20 cellular contexts compared by ENCODE assay signal in genomic region chr1:101006553-101006952, GRCh38. TPM values are rescaled to one million over a fixed set of nuclear protein-coding genes. Genes with fewer than 3 reads are reported as not detected.
DNase-seq lines count a peak whose midpoint lies in the region; ATAC-seq, FAIRE-seq and TF ChIP-seq lines count a peak whose summit lies in the region.
"Had no signal": no experiment of that assay in that cellular context is flagged by ENCODE, and none has a peak within 500 bp of the region (broad histone marks: within the 10 kb centered on the region; RNA-seq: fewer than 3 reads in every experiment).

No MANE protein-coding gene starts in this region.

- TF ChIP-seq EP300 in HepG2 (IDR thresholded peaks at IDR 0.05; ENCODE audit: low read depth in 2 of 2, low read length in 2 of 2) (no peak), HepG2 (CRISPR knock-in tag; IDR thresholded peaks at IDR 0.05; ENCODE audit: borderline replicate concordance) (no peak)

- no peak overlapping the region for H3K27ac Mint-ChIP-seq in WTC11

- intact Hi-C loops in HepG2 (cut with micrococcal nuclease; ENCODE audit: unreplicated experiment) (loop anchor here (10.0 kb wide), 1 partner anchor 128 kb away; no protein-coding TSS in a partner anchor), right lobe of liver (cut with DNase I) (no loop called here)

- WGBS in HepG2 (ENCODE audit: low lambda C conversion rate), result 93% methylated on average over 2 of the region's 2 CpGs
- WGBS in right lobe of liver (ENCODE audit: insufficient coverage, low coverage, low lambda C conversion rate, missing lambda C conversion rate), result 52% methylated on average over 2 of the region's 2 CpGs

- H3K4me1 Mint-ChIP-seq in WTC11, result peaks cover 36% of the 10 kb centered on the region

- FAIRE-seq in HepG2 (lab: Jason Lieb, UNC), result no peak
- FAIRE-seq: islet of Langerhans had no signal

- no peak overlapping the region for H3K4me3 ChIP-seq in HepG2 (replicated peaks in 1 of 3; ENCODE audit: insufficient read depth in 1 of 3, low read depth in 2 of 3, low read length in 3 of 3)
- no peak overlapping the region for H3K4me3 ChIP-seq in right lobe of liver
- H3K4me3 ChIP-seq: ascending aorta, esophagus squamous epithelium, hepatocyte, lung, thyroid gland had no signal

- H3K27me3 Mint-ChIP-seq in WTC11 (ENCODE audit: low read depth), result no peaks in the 10 kb centered on the region
- H3K27me3 Mint-ChIP-seq: central memory CD8-positive, alpha-beta T cell had no signal

- DNase-seq in HepG2 (ENCODE audit: low spot score), result peak; percentile 32
- no peak for DNase-seq in right lobe of liver
- DNase-seq in WTC11 (ENCODE audit: low spot score), result no peak
- peak; percentile 63 for DNase-seq in fibroblast of peridontal ligament (ENCODE audit: extremely low read depth)
- no peak for DNase-seq in HuH-7 (ENCODE audit: low spot score)
- DNase-seq in NCI-H2196 treated with DMSO at 0.1 percent for 48 hours (lab: John Stamatoyannopoulos, UW; ENCODE audit: unreplicated experiment), result no peak
- DNase-seq: activated CD4-positive, alpha-beta T cell treated with anti-CD3 and anti-CD28 coated beads, Interleukin-2, amount 50 U/mL, for 4 hours; effector memory CD4-positive, alpha-beta T cell; esophagus squamous epithelium; NCI-H1092 treated with DMSO at 0.1 percent for 48 hours; NCI-H2107; NCI-H524; thyroid gland had no signal

- TF ChIP-seq POLR2A in HepG2 (IDR thresholded peaks at IDR 0.05; ENCODE audit: insufficient read depth in 1 of 2, low read depth in 2 of 2, low read length in 2 of 2) (no peak), right lobe of liver (IDR thresholded peaks at IDR 0.05) (no peak)

- peaks cover 6% of the 10 kb centered on the region; the same call in 1 of the 2 replicates for H4K20me1 ChIP-seq in HepG2 (ENCODE audit: insufficient read depth, low read length)

- no peak for TF ChIP-seq CTCF in HepG2 (CRISPR knock-in tag; IDR thresholded peaks at IDR 0.05)
- TF ChIP-seq CTCF in right lobe of liver (IDR thresholded peaks at IDR 0.05), result no peak
- no peak for TF ChIP-seq CTCF in WTC11 (IDR thresholded peaks at IDR 0.05)

- H3K27ac ChIP-seq in HepG2 (ENCODE audit: extremely low read length, insufficient read depth, low read length) (no peak overlapping the region), right lobe of liver (no peak overlapping the region)
- H3K27ac ChIP-seq: ascending aorta, esophagus squamous epithelium, hepatocyte, KMS-11, thyroid gland had no signal

- in situ Hi-C loops in HepG2 (cut with HindIII; ENCODE audit: extremely low pct_ligation_motif_present, low pct_unique_long_range_greater_than_20kb), result no loop called here

- H3K4me3 Mint-ChIP-seq in WTC11, result no peak overlapping the region
- H3K4me3 Mint-ChIP-seq: central memory CD8-positive, alpha-beta T cell had no signal

- H3K9me3 ChIP-seq in HepG2 (ENCODE audit: low read length), result no peaks in the 10 kb centered on the region
- H3K9me3 ChIP-seq in right lobe of liver, result no peaks in the 10 kb centered on the region
- H3K9me3 ChIP-seq: ascending aorta, esophagus squamous epithelium, thyroid gland had no signal

- TF ChIP-seq RAD21 in HepG2 (CRISPR knock-in tag; IDR thresholded peaks at IDR 0.05), result no peak

- POLR2A ChIA-PET in HepG2 (lab: Yijun Ruan, JAX), result no interaction called here
- POLR2A ChIA-PET in WTC11 (lab: Charles Lee), result no interaction called here

- no peak overlapping the region for H3K4me2 ChIP-seq in HepG2 (ENCODE audit: low read depth, low read length)
- H3K4me2 ChIP-seq: hepatocyte, KMS-11 had no signal

- no peaks in the 10 kb centered on the region for H3K9me3 Mint-ChIP-seq in WTC11
- H3K9me3 Mint-ChIP-seq: central memory CD8-positive, alpha-beta T cell had no signal

- H3K27me3 ChIP-seq in HepG2 (ENCODE audit: control insufficient read depth in 1 of 2, insufficient read depth in 2 of 2, low read length in 2 of 2), result no peaks in the 10 kb centered on the region
- no peaks in the 10 kb centered on the region for H3K27me3 ChIP-seq in right lobe of liver
- H3K27me3 ChIP-seq: ascending aorta, esophagus squamous epithelium, hepatocyte, thyroid gland had no signal

- H3K36me3 Mint-ChIP-seq in WTC11, result peaks cover 20% of the 10 kb centered on the region

- no peak for ATAC-seq in HepG2
- no peak for ATAC-seq in right lobe of liver
- ATAC-seq in WTC11, result no peak
- no peak for ATAC-seq in GM18873 (IDR thresholded peaks at IDR 0.05; ENCODE audit: low FRiP score, unreplicated experiment)

- BruUV-seq in HepG2 (replicated peaks; lab: Mats Ljungman, UMichigan), result no TSS peak

- H3K9ac ChIP-seq in HepG2 (ENCODE audit: insufficient read depth, low read depth, low read length), result no peak overlapping the region
- H3K9ac ChIP-seq: KMS-11 had no signal

- peaks cover 50% of the 10 kb centered on the region for H3K4me1 ChIP-seq in HepG2 (ENCODE audit: insufficient read depth, low read length)
- peaks cover 0 to 43% (median 5%) of the 10 kb centered on the region in 4 donors for H3K4me1 ChIP-seq in right lobe of liver

- H3K79me2 ChIP-seq in HepG2 (ENCODE audit: insufficient read depth, low read length), result no peaks in the 10 kb centered on the region
- H3K79me2 ChIP-seq: hepatocyte had no signal

- CTCF ChIA-PET in HepG2 (lab: Yijun Ruan, JAX; ENCODE audit: low intra/inter-chr PET ratio, low total read pairs), result no interaction called here
- CTCF ChIA-PET in WTC11 (lab: Charles Lee), result no interaction called here

- H2AFZ ChIP-seq in HepG2 (ENCODE audit: low read length), result no peak overlapping the region
- H2AFZ ChIP-seq: hepatocyte had no signal

- H3K36me3 ChIP-seq in HepG2 (replicated peaks in 1 of 2; ENCODE audit: control insufficient read depth in 1 of 2, insufficient read depth in 2 of 2, low read length in 2 of 2), result no peaks in the 10 kb centered on the region
- H3K36me3 ChIP-seq in right lobe of liver, result no peaks in the 10 kb centered on the region
- H3K36me3 ChIP-seq: ascending aorta, thyroid gland had no signal

TF ChIP-seq in HepG2, 621 proteins besides CTCF, POLR2A, EP300 and RAD21 (continues in another document):
- TF ChIP-seq CEBPG (CRISPR knock-in tag; IDR thresholded peaks at IDR 0.05) (peak; percentile 42; the same call in 1 of the 2 replicates), CEBPB (IDR thresholded peaks at IDR 0.05; ENCODE audit: borderline replicate concordance, low read depth, low read length) (peak; percentile 82), ATF4 (CRISPR knock-in tag; IDR thresholded peaks at IDR 0.05) (peak in 1 of 2 experiments; percentile 51; a peak in 1 of 4 replicates), SOX5 (CRISPR knock-in tag; IDR thresholded peaks at IDR 0.05; ENCODE audit: borderline replicate concordance) (peak; percentile 14; the same call in 1 of the 2 replicates), HES4 (CRISPR knock-in tag; IDR thresholded peaks at IDR 0.05; ENCODE audit: borderline replicate concordance) (no peak)

TF ChIP-seq in WTC11, 78 proteins besides CTCF, POLR2A, EP300 and RAD21:
- TF ChIP-seq ELF4 (CRISPR knock-in tag; IDR thresholded peaks at IDR 0.05; ENCODE audit: low read depth) (no peak), ESRRA (CRISPR knock-in tag; IDR thresholded peaks at IDR 0.05; ENCODE audit: borderline replicate concordance) (no peak), CBFB (CRISPR knock-in tag; IDR thresholded peaks at IDR 0.05; ENCODE audit: low read depth) (no peak), ZNF671 (CRISPR knock-in tag; IDR thresholded peaks at IDR 0.05) (no peak), SP1 (CRISPR knock-in tag; conservative IDR thresholded peaks at IDR 0.05) (no peak), GABPB1 (CRISPR knock-in tag; IDR thresholded peaks at IDR 0.05) (peak; percentile 37; the same call in 1 of the 2 replicates)

RNA-seq across cellular contexts. Expression of gene DPH5, which starts 19.0 kb away (rescaled TPM):
- total RNA-seq in HepG2 (2016; rRNA removed; fragmentation: Illumina TruSeq; extraction: Trizol) (53.2 and 71.9 TPM in 2 replicates), right lobe of liver (10 to 100 TPM; 10.9 to 21.4 (median 16.8) TPM), WTC11 (2021) (64.8 to 66.3 TPM (median 65.5 TPM) in 3 replicates)
- 33.1 and 38.2 TPM in 2 replicates for total RNA-seq in HepG2 (2016; cell fraction: cytosol; rRNA removed; fragmentation: Illumina TruSeq; extraction: Trizol; ENCODE audit: low read depth)
- 46.8 and 68.3 TPM in 2 replicates for total RNA-seq in HepG2 (2016; cell fraction: insoluble cytoplasmic fraction; rRNA removed; fragmentation: Illumina TruSeq; extraction: Trizol)
- total RNA-seq in HepG2 (2016; cell fraction: membrane; rRNA removed; fragmentation: Illumina TruSeq; extraction: Trizol), result 65.5 and 77.5 TPM in 2 replicates
- total RNA-seq in HepG2 (2016; cell fraction: nucleus; rRNA removed; fragmentation: Illumina TruSeq; extraction: Trizol), result 32.7 and 34.5 TPM in 2 replicates
- 53.2 and 79.6 TPM in 2 replicates for polyA plus RNA-seq in HepG2 (2011; rRNA removed)
- polyA plus RNA-seq in HepG2 (2011; cell fraction: cytosol; rRNA removed), result 39.6 and 62.6 TPM in 2 replicates
- 13.5 and 22.1 TPM in 2 replicates for polyA plus RNA-seq in HepG2 (2011; cell fraction: nucleus; rRNA removed)
- polyA plus RNA-seq in HepG2 (2012), result 49.4 and 52.3 TPM in 2 replicates
- polyA plus RNA-seq in HepG2 (2016; cell fraction: cytosol; fragmentation: Illumina TruSeq; extraction: Trizol; ENCODE audit: low read depth), result 33.4 and 40.5 TPM in 2 replicates
- 72.7 and 77.7 TPM in 2 replicates for polyA plus RNA-seq in HepG2 (2016; cell fraction: insoluble cytoplasmic fraction; fragmentation: Illumina TruSeq; extraction: Trizol; ENCODE audit: low read depth)
- 66.6 and 74.5 TPM in 2 replicates for polyA plus RNA-seq in HepG2 (2016; cell fraction: membrane; fragmentation: Illumina TruSeq; extraction: Trizol; ENCODE audit: low read depth)
- polyA plus RNA-seq in HepG2 (2016; cell fraction: nucleus; fragmentation: Illumina TruSeq; extraction: Trizol; ENCODE audit: insufficient read depth, low read depth), result 45.1 and 49.4 TPM in 2 replicates
- 13.1 and 26.7 TPM in 2 replicates for polyA minus RNA-seq in HepG2 (2011; rRNA and poly(A)+ RNA removed; ENCODE audit: low replicate concordance)
- 15.5 and 18.1 TPM in 2 replicates for polyA minus RNA-seq in HepG2 (2011; cell fraction: cytosol; rRNA and poly(A)+ RNA removed)
- polyA minus RNA-seq in HepG2 (2011; cell fraction: nucleus; rRNA and poly(A)+ RNA removed), result 22.7 and 31.3 TPM in 2 replicates

Comparison
In these comparisons a context has a peak if more than half of its experiments do, and no peak if none do; other contexts are left out.
1. DNase-seq: peak in HepG2 (single experiment) and fibroblast of peridontal ligament (single experiment); none in right lobe of liver (0 of 3), WTC11 (single experiment), HuH-7 (single experiment) and NCI-H2196 treated with DMSO at 0.1 percent for 48 hours (single experiment).
2. Of the 50 proteins assayed by ChIP-seq in both HepG2 and WTC11: peak only in HepG2: none; only in WTC11: GABPB1; in both: none; in neither: 49.